In the genomic region with DNA sequence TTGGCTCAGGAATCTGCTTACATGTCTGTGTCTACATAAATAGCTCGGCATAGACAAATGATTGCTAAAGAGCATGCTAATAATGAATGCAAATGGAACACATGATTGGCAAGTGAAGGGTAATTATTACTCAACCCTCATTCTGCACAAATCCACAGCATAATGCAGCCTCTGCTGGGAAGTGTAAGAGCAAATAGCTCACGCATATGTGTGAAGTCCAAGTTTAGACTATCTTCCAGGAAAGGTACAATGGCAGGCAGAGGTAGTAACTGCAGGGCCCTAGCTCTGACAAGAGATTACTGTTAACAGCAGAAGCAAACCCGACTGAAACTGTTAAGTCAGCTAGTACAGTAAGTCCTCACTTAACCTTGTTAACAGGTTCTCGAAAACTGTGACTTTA, we compare ENCODE assay signal across 27 cellular contexts. TPM values are rescaled to one million over a fixed set of nuclear protein-coding genes. Genes with fewer than 3 reads are reported as not detected.
DNase-seq lines count a peak whose midpoint lies in the region; ATAC-seq and TF ChIP-seq lines count a peak whose summit lies in the region.
"Had no signal": no experiment of that assay in that cellular context is flagged by ENCODE, and none has a peak within 500 bp of the region (broad histone marks: within the 10 kb centered on the region; RNA-seq: fewer than 3 reads in every experiment).

No MANE protein-coding gene starts in this region.

- H3K36me3 Mint-ChIP-seq in activated CD4-positive, alpha-beta T cell treated with anti-CD3 and anti-CD28 coated beads for 36 hours (ENCODE audit: low read depth), result no peaks in the 10 kb centered on the region
- H3K36me3 Mint-ChIP-seq in activated T-helper 17 cell treated with anti-CD3 and anti-CD28 coated beads, Interleukin-2, amount 50 U/mL, for 72 hours (ENCODE audit: low read depth), result peaks cover 5% of the 10 kb centered on the region
- H3K36me3 Mint-ChIP-seq: activated CD8-positive, alpha-beta memory T cell treated with anti-CD3 and anti-CD28 coated beads, Interleukin-2, amount 10 ng/mL, durations not matched to agents 7 days and 5 days; activated naive CD8-positive, alpha-beta T cell treated with anti-CD3 and anti-CD28 coated beads for 36 hours had no signal

- peaks cover 31% of the 10 kb centered on the region for H3K4me1 Mint-ChIP-seq in activated CD4-positive, alpha-beta T cell treated with anti-CD3 and anti-CD28 coated beads for 36 hours
- H3K4me1 Mint-ChIP-seq in activated T-helper 17 cell treated with anti-CD3 and anti-CD28 coated beads, Interleukin-2, amount 50 U/mL, for 72 hours, result peaks cover 26% of the 10 kb centered on the region
- H3K4me1 Mint-ChIP-seq: nephron progenitor cell had no signal

- ATAC-seq in activated CD4-positive, alpha-beta T cell treated with anti-CD3 and anti-CD28 coated beads for 36 hours, result peak; percentile 78
- peak; percentile 80 for ATAC-seq in activated T-helper 17 cell treated with anti-CD3 and anti-CD28 coated beads, Interleukin-2, amount 50 U/mL, for 72 hours (replicated peaks)
- ATAC-seq in GM19463 (IDR thresholded peaks at IDR 0.05; ENCODE audit: unreplicated experiment), result no peak
- ATAC-seq: activated CD8-positive, alpha-beta memory T cell treated with anti-CD3 and anti-CD28 coated beads, Interleukin-2, amount 10 ng/mL, durations not matched to agents 7 days and 5 days; heart left ventricle had no signal

- H3K27me3 Mint-ChIP-seq in activated CD4-positive, alpha-beta T cell treated with anti-CD3 and anti-CD28 coated beads for 36 hours, result no peaks in the 10 kb centered on the region
- H3K27me3 Mint-ChIP-seq in activated T-helper 17 cell treated with anti-CD3 and anti-CD28 coated beads, Interleukin-2, amount 50 U/mL, for 72 hours, result no peaks in the 10 kb centered on the region
- H3K27me3 Mint-ChIP-seq: activated naive CD8-positive, alpha-beta T cell treated with anti-CD3 and anti-CD28 coated beads for 36 hours had no signal

- TF ChIP-seq CTCF in NB4 (IDR thresholded peaks at IDR 0.05; ENCODE audit: low read depth, low read length), result no peak

- TF ChIP-seq POLR2A in NB4 (IDR thresholded peaks at IDR 0.05; ENCODE audit: extremely low read depth, insufficient read length), result no peak

- H3K9me3 Mint-ChIP-seq in activated CD4-positive, alpha-beta T cell treated with anti-CD3 and anti-CD28 coated beads for 36 hours (ENCODE audit: low read depth), result no peaks in the 10 kb centered on the region
- peaks cover 4% of the 10 kb centered on the region for H3K9me3 Mint-ChIP-seq in activated T-helper 17 cell treated with anti-CD3 and anti-CD28 coated beads, Interleukin-2, amount 50 U/mL, for 72 hours
- H3K9me3 Mint-ChIP-seq: activated naive CD8-positive, alpha-beta T cell treated with anti-CD3 and anti-CD28 coated beads for 36 hours had no signal

- POLR2A ChIA-PET in activated CD4-positive, alpha-beta T cell treated with anti-CD3 and anti-CD28 coated beads for 36 hours (lab: Charles Lee), result interaction anchor here (1.2 kb wide), 1 partner anchor 12 kb away, joined by 3 read pairs; no protein-coding TSS in a partner anchor

- H3K27ac Mint-ChIP-seq in activated CD4-positive, alpha-beta T cell treated with anti-CD3 and anti-CD28 coated beads for 36 hours, result peak overlapping the region; percentile 63
- H3K27ac Mint-ChIP-seq in activated T-helper 17 cell treated with anti-CD3 and anti-CD28 coated beads, Interleukin-2, amount 50 U/mL, for 72 hours, result peak overlapping the region; percentile 98
- H3K27ac Mint-ChIP-seq: activated CD4-positive, alpha-beta T cell treated with anti-CD3 and anti-CD28 coated beads, Interleukin-2, amount 10 ng/mL, durations not matched to agents 24 days and 14 days; activated CD8-positive, alpha-beta memory T cell treated with anti-CD3 and anti-CD28 coated beads, Interleukin-2, amount 10 ng/mL, durations not matched to agents 7 days and 5 days; activated naive CD8-positive, alpha-beta T cell treated with anti-CD3 and anti-CD28 coated beads for 36 hours; nephron progenitor cell; T-helper 1 cell treated with Interleukin-12 subunit alpha and Interleukin-12 subunit beta and Interleukin-4 antibody, amounts not matched to agents 30 μg/mL and 1 μg/mL, for 36 hours had no signal

- no peak for DNase-seq in activated CD4-positive, alpha-beta T cell treated with anti-CD3 and anti-CD28 coated beads for 36 hours
- no peak for DNase-seq in activated CD4-positive, alpha-beta T cell treated with anti-CD3 and anti-CD28 coated beads for 4 hours
- DNase-seq in NB4 (ENCODE audit: low read depth) (peak; percentile 33), mesenteric fat pad (ENCODE audit: low spot score) (peak; percentile 4), COR-L47 (lab: John Stamatoyannopoulos, UW) (no peak)
- no peak for DNase-seq in activated CD8-positive, alpha-beta memory T cell treated with anti-CD3 and anti-CD28 coated beads for 24 hours
- DNase-seq: activated CD4-positive, alpha-beta T cell treated with anti-CD3 and anti-CD28 coated beads, Interleukin-2, amount 10 ng/mL, durations not matched to agents 24 days and 14 days; activated CD8-positive, alpha-beta memory T cell treated with anti-CD3 and anti-CD28 coated beads, Interleukin-2, amount 10 ng/mL, durations not matched to agents 7 days and 5 days; activated naive CD8-positive, alpha-beta T cell treated with anti-CD3 and anti-CD28 coated beads for 36 hours; colonic mucosa; DMS53; effector CD8-positive, alpha-beta T cell; heart left ventricle; NCI-H1105 treated with DMSO at 0.1 percent for 48 hours; NCI-H2029; NCI-H524 treated with DMSO at 0.1 percent for 48 hours; nephron progenitor cell; ovary; retina; stimulated activated CD4-positive, alpha-beta T cell treated with anti-CD3 and anti-CD28 coated beads, Interleukin-2, amount 100 ng/mL, for 24 hours; trophoblast cell had no signal

- H3K4me3 Mint-ChIP-seq in activated CD4-positive, alpha-beta T cell treated with anti-CD3 and anti-CD28 coated beads for 36 hours, result no peak overlapping the region
- peak overlapping the region; percentile 92 for H3K4me3 Mint-ChIP-seq in activated T-helper 17 cell treated with anti-CD3 and anti-CD28 coated beads, Interleukin-2, amount 50 U/mL, for 72 hours
- H3K4me3 Mint-ChIP-seq: activated CD4-positive, alpha-beta T cell treated with anti-CD3 and anti-CD28 coated beads, Interleukin-2, amount 10 ng/mL, durations not matched to agents 24 days and 14 days; activated CD8-positive, alpha-beta memory T cell treated with anti-CD3 and anti-CD28 coated beads, Interleukin-2, amount 10 ng/mL, durations not matched to agents 7 days and 5 days; activated naive CD8-positive, alpha-beta T cell treated with anti-CD3 and anti-CD28 coated beads for 36 hours; nephron progenitor cell; T-helper 1 cell treated with Interleukin-12 subunit alpha and Interleukin-12 subunit beta and Interleukin-4 antibody, amounts not matched to agents 30 μg/mL and 1 μg/mL, for 36 hours had no signal

- intact Hi-C loops in activated CD4-positive, alpha-beta T cell treated with anti-CD3 and anti-CD28 coated beads for 36 hours (cut with DNase I, micrococcal nuclease), result no loop called here

- CTCF ChIA-PET in activated CD4-positive, alpha-beta T cell treated with anti-CD3 and anti-CD28 coated beads for 36 hours (lab: Charles Lee), result interaction anchor here (0.6 to 1.1 kb wide), 3 partner anchors 47 to 613 kb away, joined by 3 to 6 read pairs (median 4); no protein-coding TSS in a partner anchor

- H3K4me3 ChIP-seq in NB4 (ENCODE audit: low read depth, low read length), result no peak overlapping the region
- H3K4me3 ChIP-seq: ascending aorta, cardiac muscle cell, colonic mucosa, heart left ventricle, lung, ovary had no signal

RNA-seq across cellular contexts. Expression of a gene that starts 7.0 kb away (rescaled TPM):
- 10 to 100 TPM; 13.1 to 14.0 TPM for total RNA-seq in activated CD4-positive, alpha-beta T cell treated with anti-CD3 and anti-CD28 coated beads for 36 hours
- 10 to 100 TPM; 38.2 to 41.2 TPM for total RNA-seq in activated T-helper 17 cell treated with anti-CD3 and anti-CD28 coated beads, Interleukin-2, amount 50 U/mL, for 72 hours
- 35.6 TPM for total RNA-seq in mesenteric fat pad

Comparison
In these comparisons a context has a peak if more than half of its experiments do, and no peak if none do; other contexts are left out.
1. DNase-seq: peak in NB4 (single experiment) and mesenteric fat pad (single experiment); none in activated CD4-positive, alpha-beta T cell treated with anti-CD3 and anti-CD28 coated beads for 36 hours (single experiment), activated CD4-positive, alpha-beta T cell treated with anti-CD3 and anti-CD28 coated beads for 4 hours (0 of 2), activated CD8-positive, alpha-beta memory T cell treated with anti-CD3 and anti-CD28 coated beads for 24 hours (single experiment) and COR-L47 (single experiment).